ENCODE assay signal across 8 cellular contexts in genomic region chr14:24279301-24280186, GRCh38. TPM values are rescaled to one million over a fixed set of nuclear protein-coding genes. Genes with fewer than 3 reads are reported as not detected.
A peak's percentile ranks its signal among the peaks of the same experiment; 100 is the strongest.
DNase-seq lines count a peak whose midpoint lies in the region; ATAC-seq, FAIRE-seq and TF ChIP-seq lines count a peak whose summit lies in the region.

No MANE protein-coding gene starts in this region.

- H3K27me3 ChIP-seq in A673 (replicated peaks; ENCODE audit: insufficient read depth, low read depth, low read length, poor library complexity) = no peaks in the 10 kb centered on the region
- H3K27me3 ChIP-seq in HL-60 (ENCODE audit: insufficient read depth, poor library complexity, severe bottlenecking) = no peaks in the 10 kb centered on the region

- no peak for FAIRE-seq in H54 (lab: Jason Lieb, UNC)

- CTCF ChIA-PET in A673 (lab: Charles Lee) = interaction anchor here (1.0 kb wide), 2 partner anchors 9 to 17 kb away, joined by 3 to 4 read pairs; partner anchors contain the start of gene RABGGTA

- no peaks in the 10 kb centered on the region for H3K9me3 ChIP-seq in A673 (ENCODE audit: low read depth, low read length, poor library complexity, severe bottlenecking)

- no peaks in the 10 kb centered on the region for H3K4me1 ChIP-seq in A673 (ENCODE audit: insufficient read depth, low read length, poor library complexity, severe bottlenecking)

- peak; percentile 47 for ATAC-seq in GM18520 (IDR thresholded peaks at IDR 0.05; ENCODE audit: unreplicated experiment)

- H3K36me3 ChIP-seq in A673 (ENCODE audit: insufficient read depth, low read length, poor library complexity, severe bottlenecking) = no peaks in the 10 kb centered on the region

- no peak overlapping the region for H3K4me3 ChIP-seq in A673 (ENCODE audit: low read depth, low read length, poor library complexity, severe bottlenecking)
- no peak overlapping the region for H3K4me3 ChIP-seq in HL-60 (replicated peaks; ENCODE audit: insufficient read depth, low read length)

- no peak overlapping the region for H3K27ac ChIP-seq in A673 (ENCODE audit: low read depth, low read length, poor library complexity, severe bottlenecking)
- peak overlapping the region; percentile 47 for H3K27ac ChIP-seq in HL-60 (replicated peaks)

- intact Hi-C loops in A673 (cut with micrococcal nuclease; ENCODE audit: unreplicated experiment) = no loop called here

- BruUV-seq in A673 (replicated peaks; lab: Mats Ljungman, UMichigan) = no TSS peak

- TF ChIP-seq CTCF in A673 (conservative IDR thresholded peaks at IDR 0.05; ENCODE audit: low read depth, low read length) (peak; percentile 53), HL-60 (IDR thresholded peaks at IDR 0.05; ENCODE audit: insufficient read depth, low read length) (peak; percentile 29)

- POLR2A ChIA-PET in A673 (lab: Charles Lee; ENCODE audit: low non-redundant PET) = no interaction called here

- DNase-seq in A673 (ENCODE audit: low spot score) (peak; percentile 48), HL-60 (ENCODE audit: low read depth in 1 of 2, low spot score in 1 of 2) (peak in 1 of 2 experiments; percentile 70), globus pallidus (ENCODE audit: low spot score) (peak; percentile 81), NCI-H524 (lab: John Stamatoyannopoulos, UW) (no peak), H54 (ENCODE audit: insufficient read length, low spot score) (no peak)
- peak; percentile 47 for DNase-seq in activated CD4-positive, alpha-beta T cell treated with anti-CD3 and anti-CD28 coated beads, Interleukin-2, amount 50 U/mL, for 1 hour
- DNase-seq in stimulated activated CD4-positive, alpha-beta T cell treated with anti-CD3 and anti-CD28 coated beads, TNF-alpha, amount 100 ng/mL, for 48 hours (ENCODE audit: low read depth in 3 of 3) = peak; percentile 24 to 43 (median 35)

- TF ChIP-seq POLR2A in H54 (IDR thresholded peaks at IDR 0.05; ENCODE audit: low read depth, low read length) = no peak

RNA-seq across cellular contexts. Expression of gene RABGGTA, which starts 8.1 kb away (rescaled TPM):
- 22.2 and 23.8 TPM in 2 replicates for total RNA-seq in A673 (2021)

RNA-seq across cellular contexts. Expression of gene TGM1, which starts 16.6 kb away (rescaled TPM):
- 1.5 and 3.5 TPM in 2 replicates for total RNA-seq in A673 (2021)

RNA-seq across cellular contexts. Expression of gene DHRS1, which starts 20.0 kb away (rescaled TPM):
- 13.3 and 14.5 TPM in 2 replicates for total RNA-seq in A673 (2021)

RNA-seq across cellular contexts. Expression of gene NOP9, which starts 20.1 kb away (rescaled TPM):
- 34.0 and 37.1 TPM in 2 replicates for total RNA-seq in A673 (2021)

RNA-seq across cellular contexts. Expression of gene CIDEB, which starts 28.2 kb away (rescaled TPM):
- total RNA-seq in A673 (2021) = 0.42 TPM in 1 of 2 replicates, not detected in the other

Comparison
In these comparisons a context has a peak if more than half of its experiments do, and no peak if none do; other contexts are left out.
1. DNase-seq: peak in A673 (single experiment), activated CD4-positive, alpha-beta T cell treated with anti-CD3 and anti-CD28 coated beads, Interleukin-2, amount 50 U/mL, for 1 hour (single experiment), globus pallidus (single experiment) and stimulated activated CD4-positive, alpha-beta T cell treated with anti-CD3 and anti-CD28 coated beads, TNF-alpha, amount 100 ng/mL, for 48 hours (3 of 3); none in NCI-H524 (0 of 2) and H54 (single experiment).